Comparison of ENCODE assay signal across 28 cellular contexts in the genomic region with DNA sequence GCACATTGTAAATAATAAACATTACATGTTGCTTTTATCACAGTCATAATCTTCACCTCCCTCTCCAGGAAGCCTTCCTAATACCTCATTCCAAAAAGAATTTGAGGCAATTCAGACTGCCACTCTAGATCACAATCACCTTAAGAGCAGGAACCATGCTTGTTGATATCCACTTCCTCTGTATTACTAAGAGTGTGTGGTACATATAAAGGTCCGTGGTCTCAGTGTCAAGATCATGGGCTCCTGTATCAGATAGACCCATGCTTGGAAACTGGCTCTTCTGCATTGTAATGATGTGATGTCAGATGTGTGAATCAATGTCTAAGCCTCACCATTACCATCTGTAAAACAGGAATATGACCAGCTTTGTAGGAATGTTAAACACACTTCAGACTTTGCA.
DNase-seq lines count a peak whose midpoint lies in the region; ATAC-seq, FAIRE-seq and TF ChIP-seq lines count a peak whose summit lies in the region.
"Had no signal": no experiment of that assay in that cellular context is flagged by ENCODE, and none has a peak within 500 bp of the region (broad histone marks: within the 10 kb centered on the region; RNA-seq: fewer than 3 reads in every experiment).

No MANE protein-coding gene starts in this region.

- H3K79me2 ChIP-seq in PC-3 (ENCODE audit: low read length), result no peaks in the 10 kb centered on the region

- CTCF ChIA-PET in PC-3 (lab: Charles Lee), result no interaction called here

- no peaks in the 10 kb centered on the region for H3K9me2 ChIP-seq in PC-3 (replicated peaks; ENCODE audit: low read length)

- H3K4me3 ChIP-seq in PC-3 (ENCODE audit: low read length) (no peak overlapping the region), bronchial epithelial cell (ENCODE audit: low read depth, low read length) (no peak overlapping the region), epithelial cell of esophagus (ENCODE audit: low read length) (no peak overlapping the region), suprapubic skin (no peak overlapping the region)
- H3K4me3 ChIP-seq: BLaER1, GM12878 had no signal

- POLR2A ChIA-PET in PC-3 (lab: Charles Lee; ENCODE audit: unreplicated experiment), result no interaction called here

- H3K27me3 ChIP-seq in PC-3 (ENCODE audit: low read length) (no peaks in the 10 kb centered on the region), bronchial epithelial cell (ENCODE audit: control insufficient read depth, insufficient read depth, low read length) (no peaks in the 10 kb centered on the region), suprapubic skin (no peaks in the 10 kb centered on the region)
- H3K27me3 ChIP-seq: BE2C, BLaER1 had no signal

- DNase-seq in PC-3, result peak; percentile 19
- DNase-seq in bronchial epithelial cell (ENCODE audit: low read depth), result peak; percentile 52
- DNase-seq in epithelial cell of esophagus (ENCODE audit: low read depth), result peak; percentile 20
- DNase-seq in kidney tubule cell (ENCODE audit: low spot score), result peak; percentile 74
- DNase-seq in activated CD4-positive, alpha-beta T cell treated with anti-CD3 and anti-CD28 coated beads, Interleukin-2, amount 50 U/mL, for 1 hour, result no peak
- no peak for DNase-seq in GM13977 (ENCODE audit: low spot score)
- no peak for DNase-seq in suprapubic skin (ENCODE audit: low spot score in 2 of 2)
- DNase-seq: 8988T; ACHN; BE2C; C1 segment of cervical spinal cord; CD4-positive, alpha-beta memory T cell; CD4-positive, CD25-positive, alpha-beta regulatory T cell; CD8-positive, alpha-beta memory T cell; COR-L47; DMS 273 treated with DMSO at 0.1 percent for 48 hours; DMS153; DMS53; DMS79; DND-41; EL; GDM1 had no signal

- TF ChIP-seq CTCF in PC-3 (conservative IDR thresholded peaks at IDR 0.05; ENCODE audit: low read depth, low read length) (no peak), bronchial epithelial cell (IDR thresholded peaks at IDR 0.05; ENCODE audit: insufficient read depth, low read length, severe bottlenecking) (no peak), epithelial cell of esophagus (IDR thresholded peaks at IDR 0.05; ENCODE audit: insufficient read depth, low read depth, low read length, missing control alignments) (no peak), GM13977 (IDR thresholded peaks at IDR 0.05; ENCODE audit: extremely low read depth, insufficient read depth, missing control alignments) (no peak), suprapubic skin (IDR thresholded peaks at IDR 0.05) (no peak)

- no peak for TF ChIP-seq EP300 in suprapubic skin (IDR thresholded peaks at IDR 0.05)

- BruUV-seq in PC-3 (replicated peaks; lab: Mats Ljungman, UMichigan), result no TSS peak

- no peak overlapping the region for H3K4me2 ChIP-seq in PC-3 (ENCODE audit: low read length)
- H3K4me2 ChIP-seq: BLaER1 had no signal

- 67% methylated on average over 1 of the region's 1 CpG for WGBS in suprapubic skin

- ATAC-seq in PC-3 (no peak), GM21825 (IDR thresholded peaks at IDR 0.05; ENCODE audit: unreplicated experiment) (no peak)
- ATAC-seq: GM12878 had no signal

- in situ Hi-C loops in GM13977 (cut with MboI; ENCODE audit: low pct_unique_long_range_greater_than_20kb, low sequenced_read_pairs, unreplicated experiment), result no loop called here

- H3K27ac ChIP-seq in PC-3 (ENCODE audit: low read length) (no peak overlapping the region), suprapubic skin (no peak overlapping the region)
- H3K27ac ChIP-seq: BLaER1 had no signal

- H4K20me1 ChIP-seq in PC-3 (ENCODE audit: low read length), result no peaks in the 10 kb centered on the region
- H4K20me1 ChIP-seq: BLaER1 had no signal

- no peak overlapping the region for H2AFZ ChIP-seq in PC-3 (ENCODE audit: low read length)

- no peaks in the 10 kb centered on the region for H3K4me1 ChIP-seq in PC-3 (ENCODE audit: insufficient read depth, low read length)
- no peaks in the 10 kb centered on the region for H3K4me1 ChIP-seq in suprapubic skin
- H3K4me1 ChIP-seq: BE2C had no signal

- H3K9ac ChIP-seq in PC-3 (ENCODE audit: low read length), result no peak overlapping the region
- H3K9ac ChIP-seq: BLaER1 had no signal

- no peak for TF ChIP-seq POLR2A in suprapubic skin (IDR thresholded peaks at IDR 0.05)

- intact Hi-C loops in PC-3 (cut with micrococcal nuclease), result no loop called here

- no peaks in the 10 kb centered on the region for H3K9me3 ChIP-seq in PC-3 (ENCODE audit: low read length)
- H3K9me3 ChIP-seq in suprapubic skin, result peaks cover 6% of the 10 kb centered on the region
- H3K9me3 ChIP-seq: BE2C had no signal

- H3K36me3 ChIP-seq in PC-3 (ENCODE audit: low read depth, low read length) (no peaks in the 10 kb centered on the region), bronchial epithelial cell (ENCODE audit: control insufficient read depth, insufficient read depth, low read length) (no peaks in the 10 kb centered on the region), suprapubic skin (no peaks in the 10 kb centered on the region)
- H3K36me3 ChIP-seq: BE2C, BLaER1 had no signal

- FAIRE-seq in bronchial epithelial cell (lab: Jason Lieb, UNC), result no peak
- FAIRE-seq: A204.1, GM12878, GM12892, GM18507 had no signal

- no peaks in the 10 kb centered on the region for H3F3A ChIP-seq in PC-3 (ENCODE audit: low read length, unreplicated experiment)

Comparison
In these comparisons a context has a peak if more than half of its experiments do, and no peak if none do; other contexts are left out.
1. DNase-seq: peak in PC-3 (single experiment), bronchial epithelial cell (single experiment), epithelial cell of esophagus (single experiment) and kidney tubule cell (single experiment); none in activated CD4-positive, alpha-beta T cell treated with anti-CD3 and anti-CD28 coated beads, Interleukin-2, amount 50 U/mL, for 1 hour (single experiment), GM13977 (single experiment) and suprapubic skin (0 of 2).